In genomic region chrX:154431321-154431720, GRCh38 we compare ENCODE assay signal across 20 cellular contexts. TPM values are rescaled to one million over a fixed set of nuclear protein-coding genes. Genes with fewer than 3 reads are reported as not detected.
A peak's percentile ranks its signal among the peaks of the same experiment; 100 is the strongest.
DNase-seq lines count a peak whose midpoint lies in the region; ATAC-seq, FAIRE-seq and TF ChIP-seq lines count a peak whose summit lies in the region.
"Had no signal": no experiment of that assay in that cellular context is flagged by ENCODE, and none has a peak within 500 bp of the region (broad histone marks: within the 10 kb centered on the region; RNA-seq: fewer than 3 reads in every experiment).

No MANE protein-coding gene starts in this region.

- POLR2A ChIA-PET in activated CD4-positive, alpha-beta T cell treated with anti-CD3 and anti-CD28 coated beads, Interleukin-2, amount 10 ng/mL, durations not matched to agents 7 days and 5 days (lab: Charles Lee), result no interaction called here

- intact Hi-C loops in natural killer cell (cut with micrococcal nuclease) (no loop called here), left lung (cut with DNase I) (no loop called here), upper lobe of right lung (cut with DNase I) (no loop called here)

- TF ChIP-seq CTCF in natural killer cell (IDR thresholded peaks at IDR 0.05) (no peak), left lung (IDR thresholded peaks at IDR 0.05) (no peak), upper lobe of right lung (IDR thresholded peaks at IDR 0.05) (no peak)

- no peaks in the 10 kb centered on the region for H3K9me3 Mint-ChIP-seq in natural killer cell treated with Interleukin-12 subunit alpha and Interleukin-12 subunit beta and Interleukin-15 and Interleukin-18, amount 100 ng/mL, for 72 hours
- H3K9me3 Mint-ChIP-seq in natural killer cell, result no peaks in the 10 kb centered on the region
- no peaks in the 10 kb centered on the region for H3K9me3 Mint-ChIP-seq in activated CD4-positive, alpha-beta T cell treated with anti-CD3 and anti-CD28 coated beads, Interleukin-2, amount 10 ng/mL, durations not matched to agents 7 days and 5 days
- H3K9me3 Mint-ChIP-seq: activated naive CD8-positive, alpha-beta T cell treated with anti-CD3 and anti-CD28 coated beads, Interleukin-2, amount 50 U/mL, for 24 hours; T-helper 2 cell treated with Interferon-gamma antibody and Interleukin-4, amounts not matched to agents 5 μg/mL and 100 μg/mL, for 36 hours had no signal

- no peaks in the 10 kb centered on the region for H3K27me3 Mint-ChIP-seq in natural killer cell treated with Interleukin-12 subunit alpha and Interleukin-12 subunit beta and Interleukin-15 and Interleukin-18, amount 100 ng/mL, for 72 hours
- no peaks in the 10 kb centered on the region for H3K27me3 Mint-ChIP-seq in natural killer cell (ENCODE audit: low read depth in 2 of 2)
- no peaks in the 10 kb centered on the region for H3K27me3 Mint-ChIP-seq in T-helper 17 cell
- H3K27me3 Mint-ChIP-seq in activated CD4-positive, alpha-beta T cell treated with anti-CD3 and anti-CD28 coated beads, Interleukin-2, amount 10 ng/mL, durations not matched to agents 7 days and 5 days, result no peaks in the 10 kb centered on the region
- H3K27me3 Mint-ChIP-seq: activated naive CD8-positive, alpha-beta T cell treated with anti-CD3 and anti-CD28 coated beads, Interleukin-2, amount 50 U/mL, for 24 hours; naive thymus-derived CD4-positive, alpha-beta T cell had no signal

- H3K9me3 ChIP-seq in T-helper 17 cell (ENCODE audit: control insufficient read depth, low read length, poor library complexity, severe bottlenecking) (no peaks in the 10 kb centered on the region), left lung (no peaks in the 10 kb centered on the region), upper lobe of right lung (no peaks in the 10 kb centered on the region), small intestine (ENCODE audit: control insufficient read depth, low read depth) (no peaks in the 10 kb centered on the region)

- FAIRE-seq in small intestine (lab: Jason Lieb, UNC), result no peak
- FAIRE-seq: H54 had no signal

- WGBS in small intestine, 3 donors, result 72 to 95% (median 87%) methylated on average over 2 to 6 of the region's 6 CpGs

- peak overlapping the region in 1 of 2 donors; percentile 80 for H3K4me3 ChIP-seq in left lung
- no peak overlapping the region for H3K4me3 ChIP-seq in upper lobe of right lung
- H3K4me3 ChIP-seq in small intestine (ENCODE audit: low read depth in 1 of 2, low read length in 2 of 2), result no peak overlapping the region
- H3K4me3 ChIP-seq: cardiac muscle cell had no signal

- CTCF ChIA-PET in activated CD4-positive, alpha-beta T cell treated with anti-CD3 and anti-CD28 coated beads, Interleukin-2, amount 10 ng/mL, durations not matched to agents 7 days and 5 days (lab: Charles Lee), result interaction anchor here (0.5 kb wide), 1 partner anchor 43 kb away, joined by 3 read pairs; no protein-coding TSS in a partner anchor

- no peak for DNase-seq in natural killer cell treated with Interleukin-12 subunit alpha and Interleukin-12 subunit beta and Interleukin-15 and Interleukin-18, amount 100 ng/mL, for 72 hours (ENCODE audit: low spot score)
- DNase-seq in natural killer cell (no peak), T-helper 17 cell (no peak), left lung (peak in 1 of 2 donors; percentile 71), upper lobe of right lung (peak; percentile 77), small intestine (no peak)
- no peak for DNase-seq in activated CD4-positive, alpha-beta T cell treated with anti-CD3 and anti-CD28 coated beads, Interleukin-2, amount 10 ng/mL, durations not matched to agents 7 days and 5 days
- DNase-seq: activated CD4-positive, alpha-beta T cell treated with anti-CD3 and anti-CD28 coated beads, Interleukin-2, amount 50 U/mL, for 48 hours; activated naive CD8-positive, alpha-beta T cell treated with anti-CD3 and anti-CD28 coated beads, Interleukin-2, amount 50 U/mL, for 24 hours; activated T-cell treated with anti-CD3 and anti-CD28 coated beads, Interleukin-2, amount 50 U/mL, for 48 hours; effector CD8-positive, alpha-beta T cell; left colon; naive thymus-derived CD4-positive, alpha-beta T cell; NCI-H1694 treated with DMSO at 0.1 percent for 48 hours; NCI-H226; retina had no signal

- H3K27ac ChIP-seq in left lung (peak overlapping the region; percentile 39 to 80), upper lobe of right lung (peak overlapping the region; percentile 47), small intestine (ENCODE audit: low read depth in 1 of 2, low read length in 1 of 2) (peak overlapping the region in 1 of 2 donors; percentile 44)
- H3K27ac ChIP-seq: cardiac muscle cell had no signal

- no peaks in the 10 kb centered on the region for H3K27me3 ChIP-seq in left lung
- no peaks in the 10 kb centered on the region for H3K27me3 ChIP-seq in upper lobe of right lung
- H3K27me3 ChIP-seq in small intestine (ENCODE audit: control insufficient read depth in 2 of 2, insufficient read depth in 2 of 2, low read length in 2 of 2), result no peaks in the 10 kb centered on the region
- H3K27me3 ChIP-seq: cardiac muscle cell had no signal

- peak overlapping the region; percentile 82 for H3K4me3 Mint-ChIP-seq in natural killer cell treated with Interleukin-12 subunit alpha and Interleukin-12 subunit beta and Interleukin-15 and Interleukin-18, amount 100 ng/mL, for 72 hours
- H3K4me3 Mint-ChIP-seq in natural killer cell (no peak overlapping the region), T-helper 17 cell (no peak overlapping the region)
- no peak overlapping the region for H3K4me3 Mint-ChIP-seq in activated CD4-positive, alpha-beta T cell treated with anti-CD3 and anti-CD28 coated beads, Interleukin-2, amount 10 ng/mL, durations not matched to agents 7 days and 5 days
- H3K4me3 Mint-ChIP-seq: activated naive CD8-positive, alpha-beta T cell treated with anti-CD3 and anti-CD28 coated beads, Interleukin-2, amount 50 U/mL, for 24 hours had no signal

- H3K36me3 Mint-ChIP-seq in natural killer cell treated with Interleukin-12 subunit alpha and Interleukin-12 subunit beta and Interleukin-15 and Interleukin-18, amount 100 ng/mL, for 72 hours, result no peaks in the 10 kb centered on the region
- no peaks in the 10 kb centered on the region for H3K36me3 Mint-ChIP-seq in natural killer cell
- H3K36me3 Mint-ChIP-seq in T-helper 17 cell (ENCODE audit: low read depth), result no peaks in the 10 kb centered on the region
- peaks cover 18% of the 10 kb centered on the region for H3K36me3 Mint-ChIP-seq in activated CD4-positive, alpha-beta T cell treated with anti-CD3 and anti-CD28 coated beads, Interleukin-2, amount 10 ng/mL, durations not matched to agents 7 days and 5 days (ENCODE audit: low read depth)

- H3K36me3 ChIP-seq in left lung (peaks cover 0 to 44% of the 10 kb centered on the region in 2 donors), upper lobe of right lung (peaks cover 19% of the 10 kb centered on the region), small intestine (ENCODE audit: control insufficient read depth in 2 of 2, insufficient read depth in 2 of 2, low read length in 2 of 2) (no peaks in the 10 kb centered on the region)
- H3K36me3 ChIP-seq: cardiac muscle cell had no signal

- H3K27ac Mint-ChIP-seq in natural killer cell treated with Interleukin-12 subunit alpha and Interleukin-12 subunit beta and Interleukin-15 and Interleukin-18, amount 100 ng/mL, for 72 hours, result peak overlapping the region; percentile 84 to 86
- H3K27ac Mint-ChIP-seq in natural killer cell (peak overlapping the region in 1 of 2 donors; percentile 63), T-helper 17 cell (peak overlapping the region; percentile 66)
- no peak overlapping the region for H3K27ac Mint-ChIP-seq in activated CD4-positive, alpha-beta T cell treated with anti-CD3 and anti-CD28 coated beads, Interleukin-2, amount 10 ng/mL, durations not matched to agents 7 days and 5 days

- peaks cover 27 to 32% of the 10 kb centered on the region in 2 donors for H3K4me1 Mint-ChIP-seq in natural killer cell treated with Interleukin-12 subunit alpha and Interleukin-12 subunit beta and Interleukin-15 and Interleukin-18, amount 100 ng/mL, for 72 hours (ENCODE audit: low read depth in 2 of 2)
- H3K4me1 Mint-ChIP-seq in natural killer cell (peaks cover 25 to 27% of the 10 kb centered on the region in 2 donors), T-helper 17 cell (peaks cover 19% of the 10 kb centered on the region)
- peaks cover 28% of the 10 kb centered on the region for H3K4me1 Mint-ChIP-seq in activated CD4-positive, alpha-beta T cell treated with anti-CD3 and anti-CD28 coated beads, Interleukin-2, amount 10 ng/mL, durations not matched to agents 7 days and 5 days

- H3K4me1 ChIP-seq in left lung, result peaks cover 0 to 41% of the 10 kb centered on the region in 2 donors
- peaks cover 3% of the 10 kb centered on the region for H3K4me1 ChIP-seq in upper lobe of right lung
- H3K4me1 ChIP-seq in small intestine (ENCODE audit: control insufficient read depth in 2 of 2, insufficient read depth in 1 of 2, low read depth in 1 of 2, low read length in 1 of 2), result peaks cover 0 to 3% of the 10 kb centered on the region in 2 donors

- ATAC-seq in natural killer cell treated with Interleukin-12 subunit alpha and Interleukin-12 subunit beta and Interleukin-15 and Interleukin-18, amount 100 ng/mL, for 72 hours, result no peak
- no peak for ATAC-seq in natural killer cell
- ATAC-seq in T-helper 17 cell, result no peak
- peak; percentile 5 for ATAC-seq in left lung
- peak; percentile 61 for ATAC-seq in upper lobe of right lung
- no peak for ATAC-seq in GM18873 (IDR thresholded peaks at IDR 0.05; ENCODE audit: low FRiP score, unreplicated experiment)
- ATAC-seq: activated naive CD8-positive, alpha-beta T cell treated with anti-CD3 and anti-CD28 coated beads, Interleukin-2, amount 50 U/mL, for 24 hours; left colon; naive thymus-derived CD4-positive, alpha-beta T cell had no signal

RNA-seq across cellular contexts. Expression of gene ATP6AP1, which starts 2.8 kb away (rescaled TPM):
- 100 to 1,000 TPM in 1 of 2 donors, 10 to 100 TPM in 1; 46.7 to 106 TPM for total RNA-seq in natural killer cell treated with Interleukin-12 subunit alpha and Interleukin-12 subunit beta and Interleukin-15 and Interleukin-18, amount 100 ng/mL, for 72 hours
- total RNA-seq in natural killer cell, result 10 to 100 TPM; 62.4 to 71.7 (median 65.9) TPM
- 10 to 100 TPM; 41.4 to 43.0 TPM for total RNA-seq in T-helper 17 cell
- total RNA-seq in left lung, result 100 to 1,000 TPM; 139 to 168 TPM
- 193 TPM for total RNA-seq in upper lobe of right lung
- total RNA-seq in activated CD4-positive, alpha-beta T cell treated with anti-CD3 and anti-CD28 coated beads, Interleukin-2, amount 10 ng/mL, durations not matched to agents 7 days and 5 days, result 10 to 100 TPM; 46.1 to 46.9 TPM
- polyA plus RNA-seq in small intestine, result 10 to 100 TPM; 34.0 to 73.7 (median 41.1) TPM

RNA-seq across cellular contexts. Expression of gene GDI1, which starts 5.6 kb away (rescaled TPM):
- 100 to 1,000 TPM; 157 to 187 TPM for total RNA-seq in natural killer cell treated with Interleukin-12 subunit alpha and Interleukin-12 subunit beta and Interleukin-15 and Interleukin-18, amount 100 ng/mL, for 72 hours
- total RNA-seq in natural killer cell (100 to 1,000 TPM; 138 to 174 (median 140) TPM), T-helper 17 cell (100 to 1,000 TPM; 189 to 223 TPM), left lung (100 to 1,000 TPM; 107 to 108 TPM), upper lobe of right lung (108 TPM)
- 100 to 1,000 TPM; 118 to 123 TPM for total RNA-seq in activated CD4-positive, alpha-beta T cell treated with anti-CD3 and anti-CD28 coated beads, Interleukin-2, amount 10 ng/mL, durations not matched to agents 7 days and 5 days
- 10 to 100 TPM; 59.2 to 65.9 (median 59.3) TPM for polyA plus RNA-seq in small intestine

RNA-seq across cellular contexts. Expression of gene FAM50A, which starts 12.6 kb away (rescaled TPM):
- total RNA-seq in natural killer cell treated with Interleukin-12 subunit alpha and Interleukin-12 subunit beta and Interleukin-15 and Interleukin-18, amount 100 ng/mL, for 72 hours, result 100 to 1,000 TPM in 1 of 2 donors, 10 to 100 TPM in 1; 75.2 to 108 TPM
- total RNA-seq in natural killer cell (10 to 100 TPM; 48.9 to 63.2 (median 54.1) TPM), T-helper 17 cell (10 to 100 TPM; 58.1 to 58.6 TPM), left lung (10 to 100 TPM; 72.6 to 82.1 TPM), upper lobe of right lung (82.0 TPM)
- total RNA-seq in activated CD4-positive, alpha-beta T cell treated with anti-CD3 and anti-CD28 coated beads, Interleukin-2, amount 10 ng/mL, durations not matched to agents 7 days and 5 days, result 10 to 100 TPM; 54.3 to 66.9 TPM
- 100 to 1,000 TPM in 2 of 3 donors, 10 to 100 TPM in 1; 72.8 to 181 (median 165) TPM for polyA plus RNA-seq in small intestine

RNA-seq across cellular contexts. Expression of gene TAFAZZIN, which starts 20.0 kb away (rescaled TPM):
- 10 to 100 TPM; 47.4 to 73.7 TPM for total RNA-seq in natural killer cell treated with Interleukin-12 subunit alpha and Interleukin-12 subunit beta and Interleukin-15 and Interleukin-18, amount 100 ng/mL, for 72 hours
- total RNA-seq in natural killer cell (10 to 100 TPM; 67.3 to 87.2 (median 67.7) TPM), T-helper 17 cell (10 to 100 TPM; 84.1 to 95.7 TPM), left lung (10 to 100 TPM; 34.7 to 45.5 TPM), upper lobe of right lung (43.9 TPM)
- total RNA-seq in activated CD4-positive, alpha-beta T cell treated with anti-CD3 and anti-CD28 coated beads, Interleukin-2, amount 10 ng/mL, durations not matched to agents 7 days and 5 days, result 100 to 1,000 TPM in 1 of 2 experiments, 10 to 100 TPM in 1; 86.6 to 104 TPM
- polyA plus RNA-seq in small intestine, result 10 to 100 TPM; 31.8 to 78.3 (median 60.8) TPM

RNA-seq across cellular contexts. Expression of gene DNASE1L1, which starts 22.3 kb away (rescaled TPM):
- 10 to 100 TPM; 12.4 to 14.6 TPM for total RNA-seq in natural killer cell treated with Interleukin-12 subunit alpha and Interleukin-12 subunit beta and Interleukin-15 and Interleukin-18, amount 100 ng/mL, for 72 hours
- total RNA-seq in natural killer cell (10 to 100 TPM; 16.7 to 19.6 (median 16.8) TPM), T-helper 17 cell (10 to 100 TPM; 20.5 to 22.6 TPM), left lung (10 to 100 TPM; 34.7 to 36.1 TPM), upper lobe of right lung (37.1 TPM)
- 10 to 100 TPM; 21.8 to 24.3 TPM for total RNA-seq in activated CD4-positive, alpha-beta T cell treated with anti-CD3 and anti-CD28 coated beads, Interleukin-2, amount 10 ng/mL, durations not matched to agents 7 days and 5 days
- polyA plus RNA-seq in small intestine, result 10 to 100 TPM; 17.0 to 24.0 (median 19.5) TPM

Comparison
In these comparisons a context has a peak if more than half of its experiments do, and no peak if none do; other contexts are left out.
1. ATAC-seq: peak in left lung (single experiment) and upper lobe of right lung (single experiment); none in natural killer cell treated with Interleukin-12 subunit alpha and Interleukin-12 subunit beta and Interleukin-15 and Interleukin-18, amount 100 ng/mL, for 72 hours (0 of 2), natural killer cell (0 of 3), T-helper 17 cell (single experiment) and GM18873 (single experiment).